ENCODE assay signal across 25 cellular contexts in the genomic region with DNA sequence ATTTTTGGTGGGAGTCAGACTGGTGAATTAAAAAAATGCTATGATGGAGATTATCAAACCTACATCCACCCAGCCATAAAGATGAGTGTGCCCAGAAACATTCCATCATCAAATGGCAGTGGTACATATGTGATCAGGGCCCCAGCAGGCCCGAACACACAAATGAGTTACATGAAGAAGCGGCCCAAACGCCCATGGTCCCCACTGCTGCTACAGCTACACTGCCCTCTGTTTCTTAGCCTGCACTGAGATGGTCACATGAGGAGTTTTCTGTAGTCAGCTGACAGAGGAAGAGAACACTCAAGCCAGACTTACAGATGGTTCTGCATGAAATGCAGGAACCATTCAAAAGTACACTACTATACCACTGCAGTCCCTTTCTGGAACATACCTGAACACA.
"Had no signal": no experiment of that assay in that cellular context is flagged by ENCODE, and none has a peak within 500 bp of the region (broad histone marks: within the 10 kb centered on the region; RNA-seq: fewer than 3 reads in every experiment).

No MANE protein-coding gene starts in this region.

- H3K27me3 ChIP-seq: colonic mucosa, dorsolateral prefrontal cortex, esophagus muscularis mucosa, esophagus squamous epithelium, foreskin keratinocyte, gastrocnemius medialis, gastroesophageal sphincter, heart right ventricle had no signal

- H3K4me1 ChIP-seq: colonic mucosa, esophagus muscularis mucosa, esophagus squamous epithelium, foreskin keratinocyte, gastrocnemius medialis, heart right ventricle had no signal

- H3K4me1 Mint-ChIP-seq: endodermal cell had no signal

- DNase-seq: colonic mucosa; cortex of kidney; dorsolateral prefrontal cortex; effector CD4-positive, alpha-beta T cell; effector CD8-positive, alpha-beta T cell; effector memory CD4-positive, alpha-beta T cell; effector memory CD8-positive, alpha-beta T cell; endodermal cell; erythroblast; esophagus squamous epithelium; foreskin keratinocyte; foreskin melanocyte; gastrocnemius medialis; glutamatergic neuron; head of caudate nucleus; heart right ventricle had no signal

- H3K4me3 Mint-ChIP-seq: dendritic cell treated with granulocyte-macrophage colony-stimulating factor and Interleukin-4, amounts not matched to agents 40 ng/mL and 50 ng/mL, for 4 days; effector memory CD8-positive, alpha-beta T cell; endodermal cell had no signal

- H3K36me3 ChIP-seq: colonic mucosa, esophagus muscularis mucosa, esophagus squamous epithelium, gastrocnemius medialis, gastroesophageal sphincter, heart right ventricle had no signal

- ATAC-seq: effector memory CD8-positive, alpha-beta T cell; esophagus mucosa; foreskin keratinocyte; gastrocnemius medialis; gastroesophageal sphincter; heart right ventricle had no signal

- H3K27ac ChIP-seq: colonic mucosa, coronary artery, dorsolateral prefrontal cortex, epithelial cell of prostate, esophagus muscularis mucosa, esophagus squamous epithelium, foreskin keratinocyte, gastrocnemius medialis, gastroesophageal sphincter, heart right ventricle had no signal

- H3K27me3 Mint-ChIP-seq: dendritic cell treated with granulocyte-macrophage colony-stimulating factor and Interleukin-4, amounts not matched to agents 40 ng/mL and 50 ng/mL, for 4 days had no signal

- H3K4me3 ChIP-seq: colonic mucosa, coronary artery, dorsolateral prefrontal cortex, esophagus muscularis mucosa, esophagus squamous epithelium, gastrocnemius medialis, gastroesophageal sphincter, heart right ventricle had no signal

- H3K9me3 ChIP-seq: colonic mucosa, esophagus muscularis mucosa, esophagus squamous epithelium, gastrocnemius medialis, gastroesophageal sphincter, heart right ventricle had no signal

- H3K27ac Mint-ChIP-seq: dendritic cell treated with granulocyte-macrophage colony-stimulating factor and Interleukin-4, amounts not matched to agents 40 ng/mL and 50 ng/mL, for 4 days; effector memory CD8-positive, alpha-beta T cell; endodermal cell had no signal

- FAIRE-seq: colon, endometrium, frontal cortex had no signal

- H3K9me3 Mint-ChIP-seq: dendritic cell treated with granulocyte-macrophage colony-stimulating factor and Interleukin-4, amounts not matched to agents 40 ng/mL and 50 ng/mL, for 4 days; effector memory CD8-positive, alpha-beta T cell; endodermal cell had no signal
